Comparison of ENCODE assay signal across 8 cellular contexts in genomic region chr6:63923139-63923739, GRCh38.
DNase-seq lines count a peak whose midpoint lies in the region; ATAC-seq and TF ChIP-seq lines count a peak whose summit lies in the region.

No MANE protein-coding gene starts in this region.

- peaks cover 6% of the 10 kb centered on the region for H3F3A ChIP-seq in smooth muscle cell (ENCODE audit: low read depth)

- peak; percentile 86 for ATAC-seq in GM21390 (IDR thresholded peaks at IDR 0.05; ENCODE audit: unreplicated experiment)
- 0 out of 3 replicates have a peak, but pooled peaks have one; percentile 40 for ATAC-seq in RWPE2 (ENCODE audit: low read depth)

- H4K20me1 ChIP-seq in smooth muscle cell (ENCODE audit: low read depth): no peaks in the 10 kb centered on the region

- H3K4me2 ChIP-seq in smooth muscle cell: no peak overlapping the region

- H3K36me3 ChIP-seq in RWPE2 (ENCODE audit: low read depth) (no peaks in the 10 kb centered on the region), smooth muscle cell (ENCODE audit: low read depth) (no peaks in the 10 kb centered on the region)

- H3K4me3 ChIP-seq in HL-60 (replicated peaks; ENCODE audit: insufficient read depth, low read length): no peak overlapping the region
- no peak overlapping the region for H3K4me3 ChIP-seq in RWPE2 (ENCODE audit: severe bottlenecking)
- no peak overlapping the region for H3K4me3 ChIP-seq in foreskin fibroblast (ENCODE audit: low read depth in 1 of 2, low read length in 2 of 2)
- H3K4me3 ChIP-seq in smooth muscle cell: no peak overlapping the region

- no peaks in the 10 kb centered on the region for H3K4me1 ChIP-seq in RWPE2 (ENCODE audit: insufficient read depth, poor library complexity, severe bottlenecking)
- H3K4me1 ChIP-seq in smooth muscle cell (ENCODE audit: low read depth): peaks cover 13% of the 10 kb centered on the region

- DNase-seq in G401 (ENCODE audit: low spot score) (peak; percentile 20), HL-60 (ENCODE audit: low read depth in 1 of 2, low spot score in 1 of 2) (peak in 1 of 2 experiments; percentile 3), RWPE2 (ENCODE audit: low spot score) (no peak), foreskin fibroblast (peak; percentile 3 to 47), smooth muscle cell (lab: John Stamatoyannopoulos, UW; ENCODE audit: unreplicated experiment) (no peak), cerebellar nuclear complex (lab: John Stamatoyannopoulos, UW) (no peak)
- no peak for DNase-seq in effector CD4-positive, alpha-beta T cell

- in situ Hi-C loops in G401 (cut with HindIII; ENCODE audit: low sequenced_read_pairs): no loop called here

- 10% methylated on average over 6 of the region's 6 CpGs for WGBS in smooth muscle cell (ENCODE audit: low lambda C conversion rate)

- no peak overlapping the region for H3K9ac ChIP-seq in smooth muscle cell (ENCODE audit: low read depth)

- H3K27me3 ChIP-seq in HL-60 (ENCODE audit: insufficient read depth, poor library complexity, severe bottlenecking) (no peaks in the 10 kb centered on the region), RWPE2 (ENCODE audit: insufficient read depth, poor library complexity, severe bottlenecking) (no peaks in the 10 kb centered on the region), smooth muscle cell (ENCODE audit: low read depth) (no peaks in the 10 kb centered on the region)

- no peaks in the 10 kb centered on the region for H3K9me3 ChIP-seq in RWPE2 (ENCODE audit: severe bottlenecking)
- H3K9me3 ChIP-seq in smooth muscle cell (replicated peaks; ENCODE audit: low read depth): no peaks in the 10 kb centered on the region

- H3K27ac ChIP-seq in HL-60 (replicated peaks) (no peak overlapping the region), RWPE2 (ENCODE audit: poor library complexity, severe bottlenecking) (no peak overlapping the region), smooth muscle cell (ENCODE audit: low read depth) (no peak overlapping the region)

- H2AFZ ChIP-seq in smooth muscle cell (ENCODE audit: low read depth): no peak overlapping the region

- no peaks in the 10 kb centered on the region for H3K79me2 ChIP-seq in smooth muscle cell (ENCODE audit: low read depth)

- TF ChIP-seq CTCF in HL-60 (IDR thresholded peaks at IDR 0.05; ENCODE audit: insufficient read depth, low read length): peak; percentile 23
- TF ChIP-seq CTCF in RWPE2 (IDR thresholded peaks at IDR 0.05; ENCODE audit: poor library complexity, severe bottlenecking): peak; percentile 82
- peak; percentile 40 for TF ChIP-seq CTCF in foreskin fibroblast (IDR thresholded peaks at IDR 0.05; ENCODE audit: low read depth, low read length)
- peak; percentile 78 for TF ChIP-seq CTCF in smooth muscle cell (IDR thresholded peaks at IDR 0.05; ENCODE audit: borderline replicate concordance, insufficient read depth, poor library complexity, severe bottlenecking)

Comparison
In these comparisons a context has a peak if more than half of its experiments do, and no peak if none do; other contexts are left out.
1. DNase-seq: peak in G401 (single experiment) and foreskin fibroblast (2 of 2); none in RWPE2 (single experiment), smooth muscle cell (single experiment), effector CD4-positive, alpha-beta T cell (single experiment) and cerebellar nuclear complex (0 of 2).
2. CTCF ChIP-seq: peak in every context shown above with its lines; median percentile 82 in RWPE2; 78 in smooth muscle cell; 40 in foreskin fibroblast; 23 in HL-60.